In genomic region chr5:160221082-160221481, GRCh38 we compare ENCODE assay signal across 1 cellular context.
TF ChIP-seq lines count a peak whose summit lies in the region.

No MANE protein-coding gene starts in this region.

TF ChIP-seq in GM12878, 131 proteins besides CTCF, POLR2A, EP300 and RAD21 (continued from another document):
- no peak for TF ChIP-seq CEBPZ (IDR thresholded peaks at IDR 0.05; ENCODE audit: low read depth, low read length)
- no peak for TF ChIP-seq CHD2 (IDR thresholded peaks at IDR 0.05; ENCODE audit: borderline replicate concordance, low read depth, low read length)
- no peak for TF ChIP-seq RAD51 (IDR thresholded peaks at IDR 0.05)
- TF ChIP-seq NFXL1 (IDR thresholded peaks at IDR 0.05; ENCODE audit: borderline replicate concordance) = no peak
- no peak for TF ChIP-seq EED (IDR thresholded peaks at IDR 0.05; ENCODE audit: low read depth)
- TF ChIP-seq CBFB (IDR thresholded peaks at IDR 0.05; ENCODE audit: low read depth) = no peak
